3 cellular contexts compared by ENCODE assay signal in the genomic region with DNA sequence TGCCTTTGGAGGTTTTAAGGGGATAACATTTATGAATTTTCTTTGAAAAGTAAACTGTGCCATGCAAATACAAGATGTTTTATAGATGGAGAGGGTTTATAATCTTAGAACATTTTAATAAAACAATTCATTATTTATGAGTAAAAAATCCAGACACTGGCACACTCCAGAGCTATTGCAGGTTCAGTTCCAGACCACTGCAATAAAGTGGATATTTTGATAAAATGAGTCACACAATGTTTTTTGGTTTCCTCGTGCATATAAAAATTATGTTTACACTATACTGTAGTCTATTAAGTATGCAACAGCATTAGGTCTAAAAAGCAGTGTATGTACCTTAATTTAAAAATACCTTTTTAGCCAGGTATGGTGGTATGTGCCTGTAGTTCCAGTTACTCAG.
"Had no signal": no experiment of that assay in that cellular context is flagged by ENCODE, and none has a peak within 500 bp of the region (broad histone marks: within the 10 kb centered on the region; RNA-seq: fewer than 3 reads in every experiment).

No MANE protein-coding gene starts in this region.

- DNase-seq: GDM1, GF-D8 had no signal

- ATAC-seq: GM12878 had no signal

- H3K4me3 ChIP-seq: GM12878 had no signal
